29 cellular contexts compared by ENCODE assay signal in the genomic region with DNA sequence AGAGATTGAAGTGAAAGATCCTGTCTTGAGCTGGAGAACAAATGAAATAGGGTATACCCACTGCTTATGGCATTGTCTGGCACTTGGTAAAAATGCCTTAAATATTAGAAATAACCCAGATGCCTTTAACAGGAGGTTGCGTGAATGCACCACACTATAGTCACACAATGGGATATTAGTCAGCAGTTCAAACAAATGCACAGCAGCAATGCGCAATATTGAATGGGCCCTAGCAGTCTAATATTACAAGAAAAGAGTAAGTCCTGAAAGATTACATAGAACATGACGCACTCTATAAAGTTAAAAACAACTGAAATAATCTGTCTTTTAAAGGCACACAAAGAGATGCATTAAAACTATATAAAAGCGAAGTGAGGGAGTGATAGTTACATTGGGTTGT.
"Had no signal": no experiment of that assay in that cellular context is flagged by ENCODE, and none has a peak within 500 bp of the region (broad histone marks: within the 10 kb centered on the region; RNA-seq: fewer than 3 reads in every experiment).

No MANE protein-coding gene starts in this region.

- H3K36me3 Mint-ChIP-seq: naive thymus-derived CD8-positive, alpha-beta T cell had no signal

- H3K9me3 Mint-ChIP-seq: activated B cell treated with CpG ODN at 0.5 μM for 24 hours; activated CD8-positive, alpha-beta T cell treated with anti-CD3 and anti-CD28 coated beads for 36 hours; activated T-cell treated with anti-CD3 and anti-CD28 coated beads, Interleukin-2, amount 50 U/mL, for 4 hours; activated T-helper 17 cell treated with anti-CD3 and anti-CD28 coated beads, Interleukin-2, amount 50 U/mL, for 72 hours; T-helper 2 cell treated with Interferon-gamma antibody and Interleukin-4, amounts not matched to agents 5 μg/mL and 100 μg/mL, for 36 hours had no signal

- H3K9me3 ChIP-seq: heart left ventricle, left lung, lower lobe of right lung, pancreas, prostate gland, spleen, suprapubic skin, tibial nerve had no signal

- FAIRE-seq: pancreas had no signal

- DNase-seq: activated B cell treated with CpG ODN at 0.5 μM for 24 hours; activated CD4-positive, alpha-beta T cell treated with anti-CD3 and anti-CD28 coated beads, Interleukin-2, amount 50 U/mL, for 1 hour; activated CD8-positive, alpha-beta T cell treated with anti-CD3 and anti-CD28 coated beads for 36 hours; activated gamma-delta T cell treated with Interleukin-2 at 50 U/mL for 16 hours; activated naive CD4-positive, alpha-beta T cell treated with anti-CD3 and anti-CD28 coated beads, Interleukin-2, amount 50 U/mL, for 16 hours; activated T-cell treated with anti-CD3 and anti-CD28 coated beads, Interleukin-2, amount 50 U/mL, for 4 hours; amygdala; dorsolateral prefrontal cortex; effector memory CD4-positive, alpha-beta T cell; foreskin keratinocyte; heart left ventricle; kidney glomerular epithelial cell; left lung; lower lobe of right lung; mesenchymal stem cell; naive thymus-derived CD8-positive, alpha-beta T cell; nucleus accumbens; pancreas; retina; spleen; stimulated activated naive CD4-positive, alpha-beta T cell had no signal

- H3K27ac Mint-ChIP-seq: activated B cell treated with CpG ODN at 0.5 μM for 24 hours; activated CD8-positive, alpha-beta T cell treated with anti-CD3 and anti-CD28 coated beads for 36 hours; activated T-helper 17 cell treated with anti-CD3 and anti-CD28 coated beads, Interleukin-2, amount 50 U/mL, for 72 hours; naive thymus-derived CD8-positive, alpha-beta T cell; T-helper 2 cell treated with Interferon-gamma antibody and Interleukin-4, amounts not matched to agents 5 μg/mL and 100 μg/mL, for 36 hours had no signal

- H3K27me3 Mint-ChIP-seq: activated CD8-positive, alpha-beta T cell treated with anti-CD3 and anti-CD28 coated beads for 36 hours had no signal

- H3K4me3 Mint-ChIP-seq: activated B cell treated with CpG ODN at 0.5 μM for 24 hours; activated CD8-positive, alpha-beta T cell treated with anti-CD3 and anti-CD28 coated beads for 36 hours; activated T-cell treated with anti-CD3 and anti-CD28 coated beads, Interleukin-2, amount 50 U/mL, for 4 hours; activated T-helper 17 cell treated with anti-CD3 and anti-CD28 coated beads, Interleukin-2, amount 50 U/mL, for 72 hours; naive thymus-derived CD8-positive, alpha-beta T cell; neural crest cell; T-helper 2 cell treated with Interferon-gamma antibody and Interleukin-4, amounts not matched to agents 5 μg/mL and 100 μg/mL, for 36 hours had no signal

- H3K4me1 Mint-ChIP-seq: activated B cell treated with CpG ODN at 0.5 μM for 24 hours; activated T-helper 17 cell treated with anti-CD3 and anti-CD28 coated beads, Interleukin-2, amount 50 U/mL, for 72 hours; naive thymus-derived CD8-positive, alpha-beta T cell had no signal

- H3K36me3 ChIP-seq: cardiac muscle cell, left lung, lower lobe of right lung, pancreas, prostate gland, spleen had no signal

- H3K4me3 ChIP-seq: cardiac muscle cell, coronary artery, dorsolateral prefrontal cortex, heart left ventricle, left lung, lower lobe of right lung, pancreas, prostate gland, spleen, suprapubic skin, tibial nerve had no signal

- H3K4me1 ChIP-seq: left lung, lower lobe of right lung had no signal

- H3K27ac ChIP-seq: coronary artery, dorsolateral prefrontal cortex, foreskin keratinocyte, heart left ventricle, left lung, lower lobe of right lung, pancreas, prostate gland, spleen, suprapubic skin, tibial nerve had no signal

- H3K27me3 ChIP-seq: cardiac muscle cell, dorsolateral prefrontal cortex, foreskin keratinocyte, heart left ventricle, left lung, pancreas, spleen, suprapubic skin, tibial nerve had no signal
